Comparison of ENCODE assay signal across 12 cellular contexts in the genomic region with DNA sequence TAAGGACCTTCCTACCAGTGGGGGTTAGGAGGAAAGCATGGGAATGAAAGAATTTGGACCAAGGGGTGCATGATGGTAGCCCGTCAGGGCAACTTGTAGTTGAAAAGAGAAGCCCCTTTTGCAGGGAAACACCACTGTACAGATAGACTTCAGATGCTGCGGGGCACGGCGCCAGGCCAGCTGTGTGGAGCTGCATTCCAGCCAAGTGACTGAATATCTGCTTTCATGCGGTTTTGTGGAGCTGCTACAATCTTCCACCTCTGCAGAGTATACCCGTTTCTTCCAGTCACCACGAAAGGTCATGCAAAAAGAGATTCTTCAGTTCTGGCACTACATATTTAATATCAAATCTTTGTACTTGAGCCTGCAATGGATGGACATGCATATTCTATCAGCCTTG.
DNase-seq lines count a peak whose midpoint lies in the region; FAIRE-seq and TF ChIP-seq lines count a peak whose summit lies in the region.
"Had no signal": no experiment of that assay in that cellular context is flagged by ENCODE, and none has a peak within 500 bp of the region (broad histone marks: within the 10 kb centered on the region; RNA-seq: fewer than 3 reads in every experiment).

No MANE protein-coding gene starts in this region.

- H3K9me2 ChIP-seq in GM23248 (ENCODE audit: insufficient read depth) = no peaks in the 10 kb centered on the region; the same call in 1 of the 2 replicates

- H3K4me3 ChIP-seq in GM23248 = peak overlapping the region; percentile 1; the same call in 1 of the 2 replicates
- H3K4me3 ChIP-seq in astrocyte (ENCODE audit: insufficient read depth, low read depth, low read length) = no peak overlapping the region
- H3K4me3 ChIP-seq in left ventricle myocardium inferior = no peak overlapping the region
- no peak overlapping the region for H3K4me3 ChIP-seq in sigmoid colon
- H3K4me3 ChIP-seq in mesendoderm (ENCODE audit: low read length) = no peak overlapping the region

- no peak overlapping the region for H3K18ac ChIP-seq in mesendoderm (ENCODE audit: low read length)

- H3K79me1 ChIP-seq in mesendoderm (ENCODE audit: low read length) = no peaks in the 10 kb centered on the region

- peaks cover 42% of the 10 kb centered on the region for H3F3A ChIP-seq in GM23248 (ENCODE audit: insufficient read depth)

- peak; percentile 93 for FAIRE-seq in astrocyte (lab: Jason Lieb, UNC)
- FAIRE-seq: GM19239 had no signal

- H3K4me1 ChIP-seq in GM23248 (ENCODE audit: insufficient read depth) (peaks cover 50% of the 10 kb centered on the region), astrocyte (ENCODE audit: insufficient read depth, low read length) (peaks cover 47% of the 10 kb centered on the region), left ventricle myocardium inferior (peaks cover 34% of the 10 kb centered on the region), sigmoid colon (peaks cover 0 to 30% (median 23%) of the 10 kb centered on the region in 4 donors), mesendoderm (ENCODE audit: control insufficient read depth, low read depth, low read length) (peaks cover 8% of the 10 kb centered on the region)

- peak overlapping the region; percentile 77 for H3K27ac Mint-ChIP-seq in astrocyte (ENCODE audit: unreplicated experiment)
- no peak overlapping the region for H3K27ac Mint-ChIP-seq in activated T-cell treated with anti-CD3 and anti-CD28 coated beads, Interleukin-2, amount 50 U/mL, for 24 hours
- H3K27ac Mint-ChIP-seq: activated naive CD4-positive, alpha-beta T cell treated with anti-CD3 and anti-CD28 coated beads, Interleukin-2, amount 50 U/mL, for 24 hours had no signal

- intact Hi-C loops in left ventricle myocardium inferior (cut with micrococcal nuclease) = no loop called here
- intact Hi-C loops in sigmoid colon (cut with DNase I) = no loop called here

- TF ChIP-seq POLR2A in sigmoid colon (IDR thresholded peaks at IDR 0.05) = no peak

- H2AK5ac ChIP-seq in mesendoderm (ENCODE audit: low read length) = no peak overlapping the region

- in situ Hi-C loops in GM23248 (cut with MboI) = no loop called here

- H3K4me2 ChIP-seq in GM23248 (ENCODE audit: unreplicated experiment) (peak overlapping the region; percentile 53), astrocyte (ENCODE audit: low read length) (peak overlapping the region; percentile 66), mesendoderm (ENCODE audit: low read length) (no peak overlapping the region)

- H2BK15ac ChIP-seq in mesendoderm (replicated peaks; ENCODE audit: low read depth) = no peak overlapping the region

- H3K9ac ChIP-seq in GM23248 (no peak overlapping the region), astrocyte (ENCODE audit: low read length) (peak overlapping the region; percentile 7), mesendoderm (ENCODE audit: low read length) (no peak overlapping the region)

- H3K4ac ChIP-seq in mesendoderm (ENCODE audit: low read depth, low read length) = no peak overlapping the region

- H3K27me3 Mint-ChIP-seq in astrocyte (ENCODE audit: low read depth, unreplicated experiment) = no peaks in the 10 kb centered on the region
- no peaks in the 10 kb centered on the region for H3K27me3 Mint-ChIP-seq in activated T-cell treated with anti-CD3 and anti-CD28 coated beads, Interleukin-2, amount 50 U/mL, for 24 hours
- H3K27me3 Mint-ChIP-seq: activated naive CD4-positive, alpha-beta T cell treated with anti-CD3 and anti-CD28 coated beads, Interleukin-2, amount 50 U/mL, for 24 hours had no signal

- no peaks in the 10 kb centered on the region for H3K9me3 Mint-ChIP-seq in astrocyte (ENCODE audit: unreplicated experiment)
- no peaks in the 10 kb centered on the region for H3K9me3 Mint-ChIP-seq in activated T-cell treated with anti-CD3 and anti-CD28 coated beads, Interleukin-2, amount 50 U/mL, for 24 hours
- H3K9me3 Mint-ChIP-seq: activated naive CD4-positive, alpha-beta T cell treated with anti-CD3 and anti-CD28 coated beads, Interleukin-2, amount 50 U/mL, for 24 hours had no signal

- H3K27me3 ChIP-seq in GM23248 (replicated peaks; ENCODE audit: insufficient read depth) (no peaks in the 10 kb centered on the region), astrocyte (ENCODE audit: insufficient read depth, low read length) (no peaks in the 10 kb centered on the region), left ventricle myocardium inferior (ENCODE audit: low read depth) (no peaks in the 10 kb centered on the region), sigmoid colon (no peaks in the 10 kb centered on the region), mesendoderm (ENCODE audit: insufficient read depth, low read length, poor library complexity) (no peaks in the 10 kb centered on the region)

- no peak overlapping the region for H3K27ac ChIP-seq in GM23248
- H3K27ac ChIP-seq in astrocyte (ENCODE audit: low read depth, low read length) = peak overlapping the region; percentile 22
- peak overlapping the region; percentile 54 for H3K27ac ChIP-seq in left ventricle myocardium inferior (replicated peaks)
- H3K27ac ChIP-seq in sigmoid colon = peak overlapping the region; percentile 2 to 39 (median 9)
- H3K27ac ChIP-seq in mesendoderm (ENCODE audit: low read depth, low read length) = no peak overlapping the region

- peaks cover 2% of the 10 kb centered on the region for H3K36me3 Mint-ChIP-seq in astrocyte (ENCODE audit: low read depth, unreplicated experiment)
- peaks cover 14% of the 10 kb centered on the region for H3K36me3 Mint-ChIP-seq in activated T-cell treated with anti-CD3 and anti-CD28 coated beads, Interleukin-2, amount 50 U/mL, for 24 hours (ENCODE audit: low read depth)

- no peak for TF ChIP-seq EP300 in sigmoid colon (IDR thresholded peaks at IDR 0.05)

- no peak for TF ChIP-seq CTCF in astrocyte (IDR thresholded peaks at IDR 0.05; ENCODE audit: insufficient read depth, low read depth, low read length)
- no peak for TF ChIP-seq CTCF in left ventricle myocardium inferior (IDR thresholded peaks at IDR 0.05; ENCODE audit: borderline replicate concordance)
- no peak for TF ChIP-seq CTCF in sigmoid colon (IDR thresholded peaks at IDR 0.05)

- H3K79me2 ChIP-seq in GM23248 (ENCODE audit: insufficient read depth) (no peaks in the 10 kb centered on the region), astrocyte (ENCODE audit: insufficient read depth, low read length) (no peaks in the 10 kb centered on the region), mesendoderm (ENCODE audit: control insufficient read depth, insufficient read depth, low read length) (no peaks in the 10 kb centered on the region)

- 1 to 3% methylated on average over 7 of the region's 7 CpGs for WGBS in GM23248 (ENCODE audit: low coverage in 1 of 2, low lambda C conversion rate in 2 of 2, missing lambda C conversion rate in 2 of 2), 2 experiments
- 66 to 78% methylated on average over 7 of the region's 7 CpGs for WGBS in sigmoid colon, 2 donors
- WGBS in mesendoderm (ENCODE audit: extremely low coverage, insufficient coverage, low lambda C conversion rate) = no CpG with 5 or more reads among the region's 7 CpGs

- H2AFZ ChIP-seq in GM23248 = no peak overlapping the region
- H2AFZ ChIP-seq in astrocyte (ENCODE audit: low read depth, low read length) = no peak overlapping the region

- H3K9me3 ChIP-seq in GM23248 (ENCODE audit: low read depth) (no peaks in the 10 kb centered on the region), astrocyte (ENCODE audit: insufficient read depth, low read depth, low read length) (no peaks in the 10 kb centered on the region), left ventricle myocardium inferior (replicated peaks) (no peaks in the 10 kb centered on the region), sigmoid colon (no peaks in the 10 kb centered on the region)

- H3K23ac ChIP-seq in mesendoderm (ENCODE audit: low read length) = no peak overlapping the region

- no peak overlapping the region for H2BK120ac ChIP-seq in mesendoderm (ENCODE audit: low read depth, low read length)

- H2BK5ac ChIP-seq in mesendoderm (ENCODE audit: low read length) = no peak overlapping the region

- H3K56ac ChIP-seq in mesendoderm (ENCODE audit: low read length) = no peak overlapping the region

- H3K4me1 Mint-ChIP-seq in astrocyte (ENCODE audit: low read depth, unreplicated experiment) = peaks cover 48% of the 10 kb centered on the region
- H3K4me1 Mint-ChIP-seq in activated T-cell treated with anti-CD3 and anti-CD28 coated beads, Interleukin-2, amount 50 U/mL, for 24 hours (ENCODE audit: low read depth) = peaks cover 12% of the 10 kb centered on the region

- no peaks in the 10 kb centered on the region for H4K20me1 ChIP-seq in GM23248 (ENCODE audit: insufficient read depth)
- H4K20me1 ChIP-seq in astrocyte (ENCODE audit: insufficient read depth, low read length) = no peaks in the 10 kb centered on the region

- DNase-seq in GM23248 (peak; percentile 96), astrocyte (ENCODE audit: low read depth) (peak; percentile 93), left ventricle myocardium inferior (peak; percentile 82), sigmoid colon (peak; percentile 87), SKM-1 (lab: John Stamatoyannopoulos, UW; ENCODE audit: unreplicated experiment) (no peak), mesendoderm (no peak), NCI-H1417 treated with DMSO at 0.1 percent for 48 hours (lab: John Stamatoyannopoulos, UW) (no peak)
- DNase-seq in activated T-cell treated with anti-CD3 and anti-CD28 coated beads, Interleukin-2, amount 50 U/mL, for 24 hours = no peak
- DNase-seq: NCI-H2081 treated with DMSO at 0.1 percent for 48 hours, T-helper 9 cell had no signal

- no peak overlapping the region for H4K8ac ChIP-seq in mesendoderm (ENCODE audit: low read depth, low read length)

- no peak overlapping the region for H3K4me3 Mint-ChIP-seq in astrocyte (ENCODE audit: unreplicated experiment)
- H3K4me3 Mint-ChIP-seq in activated T-cell treated with anti-CD3 and anti-CD28 coated beads, Interleukin-2, amount 50 U/mL, for 24 hours = no peak overlapping the region
- H3K4me3 Mint-ChIP-seq: activated naive CD4-positive, alpha-beta T cell treated with anti-CD3 and anti-CD28 coated beads, Interleukin-2, amount 50 U/mL, for 24 hours had no signal

- no peak overlapping the region for H4K5ac ChIP-seq in mesendoderm (ENCODE audit: low read length)

- H3K36me3 ChIP-seq in GM23248 (ENCODE audit: low read depth) (no peaks in the 10 kb centered on the region), astrocyte (ENCODE audit: insufficient read depth, low read length) (no peaks in the 10 kb centered on the region), left ventricle myocardium inferior (no peaks in the 10 kb centered on the region), sigmoid colon (no peaks in the 10 kb centered on the region), mesendoderm (ENCODE audit: control insufficient read depth, insufficient read depth, low read length) (no peaks in the 10 kb centered on the region)

Comparison
In these comparisons a context has a peak if more than half of its experiments do, and no peak if none do; other contexts are left out.
1. DNase-seq: peak in GM23248 (single experiment), astrocyte (single experiment), left ventricle myocardium inferior (single experiment) and sigmoid colon (single experiment); none in SKM-1 (single experiment), mesendoderm (single experiment), activated T-cell treated with anti-CD3 and anti-CD28 coated beads, Interleukin-2, amount 50 U/mL, for 24 hours (single experiment) and NCI-H1417 treated with DMSO at 0.1 percent for 48 hours (single experiment).
2. H3K27ac ChIP-seq: peak in astrocyte (single experiment), left ventricle myocardium inferior (single experiment) and sigmoid colon (4 of 4); none in GM23248 (single experiment) and mesendoderm (single experiment).